ENCODE assay signal across 23 cellular contexts in the genomic region with DNA sequence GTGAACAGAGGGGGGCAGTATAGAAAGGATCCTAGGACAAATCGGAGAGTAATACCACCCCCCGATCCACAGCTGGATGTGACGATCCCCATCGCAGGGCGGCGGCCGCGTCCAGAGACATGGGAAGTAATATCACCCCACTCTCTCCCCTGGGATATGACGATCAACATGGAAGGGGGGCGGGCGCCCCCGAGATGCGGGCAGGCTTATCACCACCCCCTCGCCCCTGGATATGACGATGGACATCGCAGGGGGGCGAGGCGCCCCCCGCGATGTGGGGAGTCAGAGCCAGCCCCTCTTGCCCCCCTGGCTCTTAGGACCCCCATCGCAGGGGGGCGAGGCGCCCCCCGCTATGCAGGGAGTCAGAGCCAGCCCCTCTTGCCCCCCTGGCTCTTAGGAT.
"Had no signal": no experiment of that assay in that cellular context is flagged by ENCODE, and none has a peak within 500 bp of the region (broad histone marks: within the 10 kb centered on the region; RNA-seq: fewer than 3 reads in every experiment).

No MANE protein-coding gene starts in this region.

- H3K4me3 ChIP-seq: colonic mucosa, esophagus squamous epithelium, gastrocnemius medialis, heart right ventricle, left lung, lower lobe of right lung, mucosa of descending colon had no signal

- H3K4me1 ChIP-seq: colonic mucosa, esophagus squamous epithelium, gastrocnemius medialis, heart right ventricle, left lung, lower lobe of right lung had no signal

- H3K36me3 ChIP-seq: colonic mucosa, esophagus squamous epithelium, gastrocnemius medialis, heart right ventricle, left lung, lower lobe of right lung had no signal

- H3K27me3 ChIP-seq: colonic mucosa, esophagus squamous epithelium, gastrocnemius medialis, heart right ventricle, left lung had no signal

- H3K9me3 ChIP-seq: colonic mucosa, esophagus squamous epithelium, gastrocnemius medialis, heart right ventricle, left lung, lower lobe of right lung, mucosa of descending colon had no signal

- H3K27ac ChIP-seq: colonic mucosa, epithelial cell of prostate, esophagus squamous epithelium, gastrocnemius medialis, heart right ventricle, left lung, lower lobe of right lung had no signal

- DNase-seq: colonic mucosa; cortex of kidney; effector CD8-positive, alpha-beta T cell; effector memory CD8-positive, alpha-beta T cell; endodermal cell; erythroblast; esophagus squamous epithelium; foreskin fibroblast; foreskin melanocyte; gastrocnemius medialis; glutamatergic neuron; head of caudate nucleus; heart right ventricle; hippocampal formation; left cardiac atrium; left lung; left ventricle myocardium superior; lower lobe of right lung; mesenchymal stem cell; mucosa of descending colon; naive B cell had no signal

- ATAC-seq: effector memory CD8-positive, alpha-beta T cell; esophagus mucosa; gastrocnemius medialis; heart right ventricle; left cardiac atrium; left lung; left ventricle myocardium superior; lower lobe of right lung; mucosa of descending colon had no signal
